In genomic region chr19:36041831-36042230, GRCh38 we compare ENCODE assay signal across 12 cellular contexts. TPM values are rescaled to one million over a fixed set of nuclear protein-coding genes. Genes with fewer than 3 reads are reported as not detected.
DNase-seq lines count a peak whose midpoint lies in the region; ATAC-seq and TF ChIP-seq lines count a peak whose summit lies in the region.
"Had no signal": no experiment of that assay in that cellular context is flagged by ENCODE, and none has a peak within 500 bp of the region (broad histone marks: within the 10 kb centered on the region; RNA-seq: fewer than 3 reads in every experiment).

No MANE protein-coding gene starts in this region.

- DNase-seq in SIG-M5 treated with dmso at 0.1 percent for 504 hours (lab: John Stamatoyannopoulos, UW; ENCODE audit: unreplicated experiment) (peak; percentile 30), SIG-M5 (lab: John Stamatoyannopoulos, UW) (no peak), choroid plexus epithelial cell (ENCODE audit: low read depth) (peak; percentile 94), lower lobe of right lung (no peak), upper lobe of right lung (no peak), NCI-H2227 (lab: John Stamatoyannopoulos, UW; ENCODE audit: unreplicated experiment) (no peak)
- no peak for DNase-seq in activated CD4-positive, CD25-positive, alpha-beta regulatory T cell (lab: John Stamatoyannopoulos, UW)
- DNase-seq: activated CD4-positive, alpha-beta memory T cell treated with anti-CD3 and anti-CD28 coated beads for 36 hours; KBM-7; NK-92 treated with Interleukin-12 subunit alpha and Interleukin-12 subunit beta, amount 100 ng/mL, for 24 hours; stimulated activated CD4-positive, alpha-beta T cell treated with anti-CD3 and anti-CD28 coated beads, Interleukin-4, amount 100 ng/mL, for 4 hours had no signal

- peaks cover 18% of the 10 kb centered on the region for H3K36me3 ChIP-seq in lower lobe of right lung
- H3K36me3 ChIP-seq in upper lobe of right lung, result no peaks in the 10 kb centered on the region

- TF ChIP-seq CTCF in choroid plexus epithelial cell (conservative IDR thresholded peaks at IDR 0.05; ENCODE audit: low read depth, low read length) (no peak), lower lobe of right lung (IDR thresholded peaks at IDR 0.05) (no peak), upper lobe of right lung (IDR thresholded peaks at IDR 0.05) (no peak)

- no peak overlapping the region for H3K4me3 ChIP-seq in choroid plexus epithelial cell (ENCODE audit: low read depth, low read length)
- no peak overlapping the region for H3K4me3 ChIP-seq in lower lobe of right lung
- no peak overlapping the region for H3K4me3 ChIP-seq in upper lobe of right lung

- intact Hi-C loops in lower lobe of right lung (cut with DNase I) (no loop called here), upper lobe of right lung (cut with DNase I) (no loop called here)

- H3K27me3 ChIP-seq in lower lobe of right lung (ENCODE audit: low read depth), result no peaks in the 10 kb centered on the region
- no peaks in the 10 kb centered on the region for H3K27me3 ChIP-seq in upper lobe of right lung

- peak overlapping the region; percentile 36 for H3K27ac ChIP-seq in lower lobe of right lung
- H3K27ac ChIP-seq in upper lobe of right lung, result peak overlapping the region; percentile 1

- no peaks in the 10 kb centered on the region for H3K9me3 ChIP-seq in lower lobe of right lung
- no peaks in the 10 kb centered on the region for H3K9me3 ChIP-seq in upper lobe of right lung

- ATAC-seq in lower lobe of right lung (peak; percentile 70 to 75), upper lobe of right lung (peak; percentile 86), esophagus mucosa (no peak)

- H3K4me1 ChIP-seq in lower lobe of right lung (no peaks in the 10 kb centered on the region), upper lobe of right lung (no peaks in the 10 kb centered on the region)

RNA-seq across cellular contexts. Expression of gene CLIP3, which starts 9.2 kb away (rescaled TPM):
- total RNA-seq in lower lobe of right lung (8.1 TPM), upper lobe of right lung (10.5 TPM), esophagus mucosa (1.3 TPM)

RNA-seq across cellular contexts. Expression of gene THAP8, which starts 12.3 kb away (rescaled TPM):
- total RNA-seq in lower lobe of right lung, result 5.5 TPM
- 5.2 TPM for total RNA-seq in upper lobe of right lung
- 3.0 TPM for total RNA-seq in esophagus mucosa

RNA-seq across cellular contexts. Expression of gene WDR62, which starts 12.9 kb away (rescaled TPM):
- total RNA-seq in lower lobe of right lung (1.3 TPM), upper lobe of right lung (0.93 TPM), esophagus mucosa (2.4 TPM)

RNA-seq across cellular contexts. Expression of gene ALKBH6, which starts 27.8 kb away (rescaled TPM):
- 21.0 TPM for total RNA-seq in lower lobe of right lung
- 18.7 TPM for total RNA-seq in upper lobe of right lung
- total RNA-seq in esophagus mucosa, result 12.3 TPM

RNA-seq across cellular contexts. Expression of gene SYNE4, which starts 33.2 kb away (rescaled TPM):
- 8.9 TPM for total RNA-seq in lower lobe of right lung
- 8.1 TPM for total RNA-seq in upper lobe of right lung
- total RNA-seq in esophagus mucosa, result 0.88 TPM

Comparison
In these comparisons a context has a peak if more than half of its experiments do, and no peak if none do; other contexts are left out.
1. DNase-seq: peak in SIG-M5 treated with dmso at 0.1 percent for 504 hours (single experiment) and choroid plexus epithelial cell (single experiment); none in SIG-M5 (single experiment), lower lobe of right lung (single experiment), upper lobe of right lung (single experiment), activated CD4-positive, CD25-positive, alpha-beta regulatory T cell (0 of 4) and NCI-H2227 (single experiment).